8 cellular contexts compared by ENCODE assay signal in the genomic region with DNA sequence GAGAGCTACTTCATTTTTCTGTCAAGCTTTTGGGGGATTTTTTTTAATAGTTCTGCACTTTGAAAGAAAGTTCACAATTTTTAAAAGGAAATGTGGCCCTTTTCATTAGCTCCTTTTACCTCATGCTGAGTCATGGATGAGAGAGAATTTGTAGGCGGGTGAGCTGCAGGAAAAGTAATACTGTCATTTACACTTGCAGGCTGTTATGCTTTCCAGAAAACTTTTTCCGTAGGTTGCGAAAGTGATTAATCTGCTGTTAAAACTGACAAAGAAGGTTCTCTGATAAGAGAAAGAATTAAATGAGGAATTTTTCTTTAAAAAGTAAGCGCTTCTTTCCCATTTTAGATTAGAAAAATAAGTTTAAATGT.
A peak's percentile ranks its signal among the peaks of the same experiment; 100 is the strongest.
DNase-seq lines count a peak whose midpoint lies in the region; ATAC-seq and TF ChIP-seq lines count a peak whose summit lies in the region.

No MANE protein-coding gene starts in this region.

- intact Hi-C loops in psoas muscle (cut with DNase I), result loop anchor here in 1 of 2 donors (5.0 to 10.0 kb wide), 3 partner anchors 312 to 839 kb away; a partner anchor contains a TSS

- DNase-seq in COLO829 (ENCODE audit: low spot score), result peak; percentile 50
- peak; percentile 41 for DNase-seq in NCI-H460 (ENCODE audit: extremely low read depth, low read depth)
- peak; percentile 44 for DNase-seq in epithelial cell of proximal tubule (ENCODE audit: low read depth)
- no peak for DNase-seq in psoas muscle
- DNase-seq in NCI-H1417 treated with DMSO at 0.1 percent for 48 hours (lab: John Stamatoyannopoulos, UW), result no peak
- no peak for DNase-seq in superior temporal gyrus (ENCODE audit: extremely low spot score)
- no peak for DNase-seq in DMS153 treated with DMSO at 0.1 percent for 48 hours (lab: John Stamatoyannopoulos, UW; ENCODE audit: unreplicated experiment)

- no peaks in the 10 kb centered on the region for H3K27me3 ChIP-seq in psoas muscle (ENCODE audit: insufficient read depth in 3 of 3, low read length in 2 of 3)

- TF ChIP-seq CTCF in epithelial cell of proximal tubule (conservative IDR thresholded peaks at IDR 0.05; ENCODE audit: low read depth, low read length) (no peak), psoas muscle (IDR thresholded peaks at IDR 0.05) (no peak)

- no peaks in the 10 kb centered on the region for H3K9me3 ChIP-seq in psoas muscle

- H3K4me1 ChIP-seq in psoas muscle, result peaks cover 45% of the 10 kb centered on the region

- no peaks in the 10 kb centered on the region for H3K36me3 ChIP-seq in psoas muscle (ENCODE audit: insufficient read depth in 1 of 2, low read depth in 1 of 2)

- H3K27ac ChIP-seq in psoas muscle, result peak overlapping the region; percentile 83

- H3K4me3 ChIP-seq in epithelial cell of proximal tubule (ENCODE audit: low read depth, low read length) (no peak overlapping the region), psoas muscle (peak overlapping the region; percentile 63)

- ATAC-seq in psoas muscle, result peak; percentile 58 to 89 (median 82)
- ATAC-seq in GM21528 (IDR thresholded peaks at IDR 0.05; ENCODE audit: low FRiP score, unreplicated experiment), result no peak

- WGBS in psoas muscle, 3 donors, result 25 to 55% (median 31%) methylated on average over 4 of the region's 4 CpGs

Comparison
In these comparisons a context has a peak if more than half of its experiments do, and no peak if none do; other contexts are left out.
1. DNase-seq: peak in COLO829 (single experiment), NCI-H460 (single experiment) and epithelial cell of proximal tubule (single experiment); none in psoas muscle (0 of 2), NCI-H1417 treated with DMSO at 0.1 percent for 48 hours (single experiment), superior temporal gyrus (single experiment) and DMS153 treated with DMSO at 0.1 percent for 48 hours (single experiment).